2 cellular contexts compared by ENCODE assay signal in the genomic region with DNA sequence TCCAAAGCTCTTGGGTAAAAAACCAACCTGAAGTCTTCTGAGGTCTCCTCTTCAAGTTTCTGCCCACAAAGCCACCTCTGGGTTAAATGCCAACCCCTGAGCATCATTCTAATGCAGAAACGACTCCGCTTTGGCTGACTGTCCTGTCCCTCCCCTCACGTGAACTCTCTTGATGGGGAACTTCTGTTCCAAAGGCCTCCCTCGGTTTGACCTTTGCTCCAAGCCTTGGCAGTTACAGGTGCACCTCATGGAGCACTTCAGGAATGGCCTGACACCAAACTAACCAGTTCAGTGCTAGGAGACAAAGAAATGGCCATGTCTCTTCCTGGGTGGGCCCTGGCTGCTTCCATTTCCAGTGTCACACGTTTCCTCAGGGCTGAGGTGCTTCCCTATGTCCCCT.
TF ChIP-seq lines count a peak whose summit lies in the region.

No MANE protein-coding gene starts in this region.

TF ChIP-seq in GM23338, 12 proteins besides CTCF, POLR2A, EP300 and RAD21:
- TF ChIP-seq, protein P1, sequence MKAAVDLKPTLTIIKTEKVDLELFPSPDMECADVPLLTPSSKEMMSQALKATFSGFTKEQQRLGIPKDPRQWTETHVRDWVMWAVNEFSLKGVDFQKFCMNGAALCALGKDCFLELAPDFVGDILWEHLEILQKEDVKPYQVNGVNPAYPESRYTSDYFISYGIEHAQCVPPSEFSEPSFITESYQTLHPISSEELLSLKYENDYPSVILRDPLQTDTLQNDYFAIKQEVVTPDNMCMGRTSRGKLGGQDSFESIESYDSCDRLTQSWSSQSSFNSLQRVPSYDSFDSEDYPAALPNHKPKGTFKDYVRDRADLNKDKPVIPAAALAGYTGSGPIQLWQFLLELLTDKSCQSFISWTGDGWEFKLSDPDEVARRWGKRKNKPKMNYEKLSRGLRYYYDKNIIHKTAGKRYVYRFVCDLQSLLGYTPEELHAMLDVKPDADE (IDR thresholded peaks at IDR 0.05) = no peak
- TF ChIP-seq EZH2 (IDR thresholded peaks at IDR 0.05; ENCODE audit: low read depth, unreplicated experiment) (no peak), CREB1 (CRISPR knock-in tag; IDR thresholded peaks at IDR 0.05; ENCODE audit: low read depth) (no peak), ZNF331 (CRISPR knock-in tag; IDR thresholded peaks at IDR 0.05; ENCODE audit: low read depth) (no peak), EZH2phosphoT487 (IDR thresholded peaks at IDR 0.05; ENCODE audit: unreplicated experiment) (no peak)
- TF ChIP-seq, protein P2, sequence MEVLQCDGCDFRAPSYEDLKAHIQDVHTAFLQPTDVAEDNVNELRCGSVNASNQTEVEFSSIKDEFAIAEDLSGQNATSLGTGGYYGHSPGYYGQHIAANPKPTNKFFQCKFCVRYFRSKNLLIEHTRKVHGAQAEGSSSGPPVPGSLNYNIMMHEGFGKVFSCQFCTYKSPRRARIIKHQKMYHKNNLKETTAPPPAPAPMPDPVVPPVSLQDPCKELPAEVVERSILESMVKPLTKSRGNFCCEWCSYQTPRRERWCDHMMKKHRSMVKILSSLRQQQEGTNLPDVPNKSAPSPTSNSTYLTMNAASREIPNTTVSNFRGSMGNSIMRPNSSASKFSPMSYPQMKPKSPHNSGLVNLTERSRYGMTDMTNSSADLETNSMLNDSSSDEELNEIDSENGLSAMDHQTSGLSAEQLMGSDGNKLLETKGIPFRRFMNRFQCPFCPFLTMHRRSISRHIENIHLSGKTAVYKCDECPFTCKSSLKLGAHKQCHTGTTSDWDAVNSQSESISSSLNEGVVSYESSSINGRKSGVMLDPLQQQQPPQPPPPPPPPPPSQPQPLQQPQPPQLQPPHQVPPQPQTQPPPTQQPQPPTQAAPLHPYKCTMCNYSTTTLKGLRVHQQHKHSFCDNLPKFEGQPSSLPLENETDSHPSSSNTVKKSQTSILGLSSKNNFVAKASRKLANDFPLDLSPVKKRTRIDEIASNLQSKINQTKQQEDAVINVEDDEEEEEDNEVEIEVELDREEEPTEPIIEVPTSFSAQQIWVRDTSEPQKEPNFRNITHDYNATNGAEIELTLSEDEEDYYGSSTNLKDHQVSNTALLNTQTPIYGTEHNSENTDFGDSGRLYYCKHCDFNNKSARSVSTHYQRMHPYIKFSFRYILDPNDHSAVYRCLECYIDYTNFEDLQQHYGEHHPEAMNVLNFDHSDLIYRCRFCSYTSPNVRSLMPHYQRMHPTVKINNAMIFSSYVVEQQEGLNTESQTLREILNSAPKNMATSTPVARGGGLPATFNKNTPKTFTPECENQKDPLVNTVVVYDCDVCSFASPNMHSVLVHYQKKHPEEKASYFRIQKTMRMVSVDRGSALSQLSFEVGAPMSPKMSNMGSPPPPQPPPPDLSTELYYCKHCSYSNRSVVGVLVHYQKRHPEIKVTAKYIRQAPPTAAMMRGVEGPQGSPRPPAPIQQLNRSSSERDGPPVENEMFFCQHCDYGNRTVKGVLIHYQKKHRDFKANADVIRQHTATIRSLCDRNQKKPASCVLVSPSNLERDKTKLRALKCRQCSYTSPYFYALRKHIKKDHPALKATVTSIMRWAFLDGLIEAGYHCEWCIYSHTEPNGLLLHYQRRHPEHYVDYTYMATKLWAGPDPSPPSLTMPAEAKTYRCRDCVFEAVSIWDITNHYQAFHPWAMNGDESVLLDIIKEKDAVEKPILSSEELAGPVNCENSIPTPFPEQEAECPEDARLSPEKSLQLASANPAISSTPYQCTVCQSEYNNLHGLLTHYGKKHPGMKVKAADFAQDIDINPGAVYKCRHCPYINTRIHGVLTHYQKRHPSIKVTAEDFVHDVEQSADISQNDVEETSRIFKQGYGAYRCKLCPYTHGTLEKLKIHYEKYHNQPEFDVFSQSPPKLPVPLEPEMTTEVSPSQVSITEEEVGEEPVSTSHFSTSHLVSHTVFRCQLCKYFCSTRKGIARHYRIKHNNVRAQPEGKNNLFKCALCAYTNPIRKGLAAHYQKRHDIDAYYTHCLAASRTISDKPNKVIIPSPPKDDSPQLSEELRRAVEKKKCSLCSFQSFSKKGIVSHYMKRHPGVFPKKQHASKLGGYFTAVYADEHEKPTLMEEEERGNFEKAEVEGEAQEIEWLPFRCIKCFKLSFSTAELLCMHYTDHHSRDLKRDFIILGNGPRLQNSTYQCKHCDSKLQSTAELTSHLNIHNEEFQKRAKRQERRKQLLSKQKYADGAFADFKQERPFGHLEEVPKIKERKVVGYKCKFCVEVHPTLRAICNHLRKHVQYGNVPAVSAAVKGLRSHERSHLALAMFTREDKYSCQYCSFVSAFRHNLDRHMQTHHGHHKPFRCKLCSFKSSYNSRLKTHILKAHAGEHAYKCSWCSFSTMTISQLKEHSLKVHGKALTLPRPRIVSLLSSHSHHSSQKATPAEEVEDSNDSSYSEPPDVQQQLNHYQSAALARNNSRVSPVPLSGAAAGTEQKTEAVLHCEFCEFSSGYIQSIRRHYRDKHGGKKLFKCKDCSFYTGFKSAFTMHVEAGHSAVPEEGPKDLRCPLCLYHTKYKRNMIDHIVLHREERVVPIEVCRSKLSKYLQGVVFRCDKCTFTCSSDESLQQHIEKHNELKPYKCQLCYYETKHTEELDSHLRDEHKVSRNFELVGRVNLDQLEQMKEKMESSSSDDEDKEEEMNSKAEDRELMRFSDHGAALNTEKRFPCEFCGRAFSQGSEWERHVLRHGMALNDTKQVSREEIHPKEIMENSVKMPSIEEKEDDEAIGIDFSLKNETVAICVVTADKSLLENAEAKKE (CRISPR knock-in tag; IDR thresholded peaks at IDR 0.05) = no peak

TF ChIP-seq in HepG2, 621 proteins besides CTCF, POLR2A, EP300 and RAD21 (continues in another document):
- TF ChIP-seq, protein P3, sequence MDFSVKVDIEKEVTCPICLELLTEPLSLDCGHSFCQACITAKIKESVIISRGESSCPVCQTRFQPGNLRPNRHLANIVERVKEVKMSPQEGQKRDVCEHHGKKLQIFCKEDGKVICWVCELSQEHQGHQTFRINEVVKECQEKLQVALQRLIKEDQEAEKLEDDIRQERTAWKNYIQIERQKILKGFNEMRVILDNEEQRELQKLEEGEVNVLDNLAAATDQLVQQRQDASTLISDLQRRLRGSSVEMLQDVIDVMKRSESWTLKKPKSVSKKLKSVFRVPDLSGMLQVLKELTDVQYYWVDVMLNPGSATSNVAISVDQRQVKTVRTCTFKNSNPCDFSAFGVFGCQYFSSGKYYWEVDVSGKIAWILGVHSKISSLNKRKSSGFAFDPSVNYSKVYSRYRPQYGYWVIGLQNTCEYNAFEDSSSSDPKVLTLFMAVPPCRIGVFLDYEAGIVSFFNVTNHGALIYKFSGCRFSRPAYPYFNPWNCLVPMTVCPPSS (IDR thresholded peaks at IDR 0.05) = no peak
- TF ChIP-seq HNF4G (IDR thresholded peaks at IDR 0.05; ENCODE audit: borderline replicate concordance, low read depth, low read length) (peak; percentile 60; the same call in 1 of the 2 replicates), HNF4G (CRISPR knock-in tag; IDR thresholded peaks at IDR 0.05; ENCODE audit: borderline replicate concordance, low read depth) (no peak), NCOA2 (CRISPR knock-in tag; IDR thresholded peaks at IDR 0.05) (no peak), KLF15 (CRISPR knock-in tag; IDR thresholded peaks at IDR 0.05; ENCODE audit: borderline replicate concordance) (no peak), ZNF274 (CRISPR knock-in tag; IDR thresholded peaks at IDR 0.05) (no peak), U2AF2 (IDR thresholded peaks at IDR 0.05; ENCODE audit: low read depth, low read length) (no peak), LCORL (IDR thresholded peaks at IDR 0.05) (no peak), LCORL (CRISPR knock-in tag; IDR thresholded peaks at IDR 0.05) (no peak), ATAD3A (CRISPR knock-in tag; IDR thresholded peaks at IDR 0.05) (no peak), HNRNPLL (IDR thresholded peaks at IDR 0.05; ENCODE audit: low read depth, low read length, poor library complexity, severe bottlenecking) (no peak), HNF4A (CRISPR knock-in tag; IDR thresholded peaks at IDR 0.05) (peak; percentile 67), ZNF337 (CRISPR knock-in tag; IDR thresholded peaks at IDR 0.05; ENCODE audit: borderline replicate concordance, low read depth) (no peak)
- TF ChIP-seq, protein P4, sequence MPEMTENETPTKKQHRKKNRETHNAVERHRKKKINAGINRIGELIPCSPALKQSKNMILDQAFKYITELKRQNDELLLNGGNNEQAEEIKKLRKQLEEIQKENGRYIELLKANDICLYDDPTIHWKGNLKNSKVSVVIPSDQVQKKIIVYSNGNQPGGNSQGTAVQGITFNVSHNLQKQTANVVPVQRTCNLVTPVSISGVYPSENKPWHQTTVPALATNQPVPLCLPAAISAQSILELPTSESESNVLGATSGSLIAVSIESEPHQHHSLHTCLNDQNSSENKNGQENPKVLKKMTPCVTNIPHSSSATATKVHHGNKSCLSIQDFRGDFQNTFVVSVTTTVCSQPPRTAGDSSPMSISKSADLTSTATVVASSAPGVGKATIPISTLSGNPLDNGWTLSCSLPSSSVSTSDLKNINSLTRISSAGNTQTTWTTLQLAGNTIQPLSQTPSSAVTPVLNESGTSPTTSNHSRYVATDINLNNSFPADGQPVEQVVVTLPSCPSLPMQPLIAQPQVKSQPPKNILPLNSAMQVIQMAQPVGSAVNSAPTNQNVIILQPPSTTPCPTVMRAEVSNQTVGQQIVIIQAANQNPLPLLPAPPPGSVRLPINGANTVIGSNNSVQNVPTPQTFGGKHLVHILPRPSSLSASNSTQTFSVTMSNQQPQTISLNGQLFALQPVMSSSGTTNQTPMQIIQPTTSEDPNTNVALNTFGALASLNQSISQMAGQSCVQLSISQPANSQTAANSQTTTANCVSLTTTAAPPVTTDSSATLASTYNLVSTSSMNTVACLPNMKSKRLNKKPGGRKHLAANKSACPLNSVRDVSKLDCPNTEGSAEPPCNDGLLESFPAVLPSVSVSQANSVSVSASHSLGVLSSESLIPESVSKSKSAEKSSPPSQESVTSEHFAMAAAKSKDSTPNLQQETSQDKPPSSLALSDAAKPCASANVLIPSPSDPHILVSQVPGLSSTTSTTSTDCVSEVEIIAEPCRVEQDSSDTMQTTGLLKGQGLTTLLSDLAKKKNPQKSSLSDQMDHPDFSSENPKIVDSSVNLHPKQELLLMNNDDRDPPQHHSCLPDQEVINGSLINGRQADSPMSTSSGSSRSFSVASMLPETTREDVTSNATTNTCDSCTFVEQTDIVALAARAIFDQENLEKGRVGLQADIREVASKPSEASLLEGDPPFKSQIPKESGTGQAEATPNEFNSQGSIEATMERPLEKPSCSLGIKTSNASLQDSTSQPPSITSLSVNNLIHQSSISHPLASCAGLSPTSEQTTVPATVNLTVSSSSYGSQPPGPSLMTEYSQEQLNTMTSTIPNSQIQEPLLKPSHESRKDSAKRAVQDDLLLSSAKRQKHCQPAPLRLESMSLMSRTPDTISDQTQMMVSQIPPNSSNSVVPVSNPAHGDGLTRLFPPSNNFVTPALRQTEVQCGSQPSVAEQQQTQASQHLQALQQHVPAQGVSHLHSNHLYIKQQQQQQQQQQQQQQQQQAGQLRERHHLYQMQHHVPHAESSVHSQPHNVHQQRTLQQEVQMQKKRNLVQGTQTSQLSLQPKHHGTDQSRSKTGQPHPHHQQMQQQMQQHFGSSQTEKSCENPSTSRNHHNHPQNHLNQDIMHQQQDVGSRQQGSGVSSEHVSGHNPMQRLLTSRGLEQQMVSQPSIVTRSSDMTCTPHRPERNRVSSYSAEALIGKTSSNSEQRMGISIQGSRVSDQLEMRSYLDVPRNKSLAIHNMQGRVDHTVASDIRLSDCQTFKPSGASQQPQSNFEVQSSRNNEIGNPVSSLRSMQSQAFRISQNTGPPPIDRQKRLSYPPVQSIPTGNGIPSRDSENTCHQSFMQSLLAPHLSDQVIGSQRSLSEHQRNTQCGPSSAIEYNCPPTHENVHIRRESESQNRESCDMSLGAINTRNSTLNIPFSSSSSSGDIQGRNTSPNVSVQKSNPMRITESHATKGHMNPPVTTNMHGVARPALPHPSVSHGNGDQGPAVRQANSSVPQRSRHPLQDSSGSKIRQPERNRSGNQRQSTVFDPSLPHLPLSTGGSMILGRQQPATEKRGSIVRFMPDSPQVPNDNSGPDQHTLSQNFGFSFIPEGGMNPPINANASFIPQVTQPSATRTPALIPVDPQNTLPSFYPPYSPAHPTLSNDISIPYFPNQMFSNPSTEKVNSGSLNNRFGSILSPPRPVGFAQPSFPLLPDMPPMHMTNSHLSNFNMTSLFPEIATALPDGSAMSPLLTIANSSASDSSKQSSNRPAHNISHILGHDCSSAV (CRISPR knock-in tag; IDR thresholded peaks at IDR 0.05; ENCODE audit: borderline replicate concordance) = no peak
- TF ChIP-seq, protein P5, sequence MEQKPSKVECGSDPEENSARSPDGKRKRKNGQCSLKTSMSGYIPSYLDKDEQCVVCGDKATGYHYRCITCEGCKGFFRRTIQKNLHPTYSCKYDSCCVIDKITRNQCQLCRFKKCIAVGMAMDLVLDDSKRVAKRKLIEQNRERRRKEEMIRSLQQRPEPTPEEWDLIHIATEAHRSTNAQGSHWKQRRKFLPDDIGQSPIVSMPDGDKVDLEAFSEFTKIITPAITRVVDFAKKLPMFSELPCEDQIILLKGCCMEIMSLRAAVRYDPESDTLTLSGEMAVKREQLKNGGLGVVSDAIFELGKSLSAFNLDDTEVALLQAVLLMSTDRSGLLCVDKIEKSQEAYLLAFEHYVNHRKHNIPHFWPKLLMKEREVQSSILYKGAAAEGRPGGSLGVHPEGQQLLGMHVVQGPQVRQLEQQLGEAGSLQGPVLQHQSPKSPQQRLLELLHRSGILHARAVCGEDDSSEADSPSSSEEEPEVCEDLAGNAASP (CRISPR knock-in tag; IDR thresholded peaks at IDR 0.05; ENCODE audit: borderline replicate concordance) = peak; percentile 22; the same call in 1 of the 2 replicates
- TF ChIP-seq, protein P6, sequence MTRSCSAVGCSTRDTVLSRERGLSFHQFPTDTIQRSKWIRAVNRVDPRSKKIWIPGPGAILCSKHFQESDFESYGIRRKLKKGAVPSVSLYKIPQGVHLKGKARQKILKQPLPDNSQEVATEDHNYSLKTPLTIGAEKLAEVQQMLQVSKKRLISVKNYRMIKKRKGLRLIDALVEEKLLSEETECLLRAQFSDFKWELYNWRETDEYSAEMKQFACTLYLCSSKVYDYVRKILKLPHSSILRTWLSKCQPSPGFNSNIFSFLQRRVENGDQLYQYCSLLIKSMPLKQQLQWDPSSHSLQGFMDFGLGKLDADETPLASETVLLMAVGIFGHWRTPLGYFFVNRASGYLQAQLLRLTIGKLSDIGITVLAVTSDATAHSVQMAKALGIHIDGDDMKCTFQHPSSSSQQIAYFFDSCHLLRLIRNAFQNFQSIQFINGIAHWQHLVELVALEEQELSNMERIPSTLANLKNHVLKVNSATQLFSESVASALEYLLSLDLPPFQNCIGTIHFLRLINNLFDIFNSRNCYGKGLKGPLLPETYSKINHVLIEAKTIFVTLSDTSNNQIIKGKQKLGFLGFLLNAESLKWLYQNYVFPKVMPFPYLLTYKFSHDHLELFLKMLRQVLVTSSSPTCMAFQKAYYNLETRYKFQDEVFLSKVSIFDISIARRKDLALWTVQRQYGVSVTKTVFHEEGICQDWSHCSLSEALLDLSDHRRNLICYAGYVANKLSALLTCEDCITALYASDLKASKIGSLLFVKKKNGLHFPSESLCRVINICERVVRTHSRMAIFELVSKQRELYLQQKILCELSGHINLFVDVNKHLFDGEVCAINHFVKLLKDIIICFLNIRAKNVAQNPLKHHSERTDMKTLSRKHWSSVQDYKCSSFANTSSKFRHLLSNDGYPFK (CRISPR knock-in tag; IDR thresholded peaks at IDR 0.05; ENCODE audit: borderline replicate concordance) = no peak
- TF ChIP-seq, protein P7, sequence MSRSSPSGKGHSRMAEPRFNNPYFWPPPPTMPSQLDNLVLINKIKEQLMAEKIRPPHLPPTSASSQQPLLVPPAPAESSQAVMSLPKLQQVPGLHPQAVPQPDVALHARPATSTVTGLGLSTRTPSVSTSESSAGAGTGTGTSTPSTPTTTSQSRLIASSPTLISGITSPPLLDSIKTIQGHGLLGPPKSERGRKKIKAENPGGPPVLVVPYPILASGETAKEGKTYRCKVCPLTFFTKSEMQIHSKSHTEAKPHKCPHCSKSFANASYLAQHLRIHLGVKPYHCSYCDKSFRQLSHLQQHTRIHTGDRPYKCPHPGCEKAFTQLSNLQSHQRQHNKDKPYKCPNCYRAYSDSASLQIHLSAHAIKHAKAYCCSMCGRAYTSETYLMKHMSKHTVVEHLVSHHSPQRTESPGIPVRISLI (CRISPR knock-in tag; IDR thresholded peaks at IDR 0.05; ENCODE audit: borderline replicate concordance) = no peak
